In the genomic region with DNA sequence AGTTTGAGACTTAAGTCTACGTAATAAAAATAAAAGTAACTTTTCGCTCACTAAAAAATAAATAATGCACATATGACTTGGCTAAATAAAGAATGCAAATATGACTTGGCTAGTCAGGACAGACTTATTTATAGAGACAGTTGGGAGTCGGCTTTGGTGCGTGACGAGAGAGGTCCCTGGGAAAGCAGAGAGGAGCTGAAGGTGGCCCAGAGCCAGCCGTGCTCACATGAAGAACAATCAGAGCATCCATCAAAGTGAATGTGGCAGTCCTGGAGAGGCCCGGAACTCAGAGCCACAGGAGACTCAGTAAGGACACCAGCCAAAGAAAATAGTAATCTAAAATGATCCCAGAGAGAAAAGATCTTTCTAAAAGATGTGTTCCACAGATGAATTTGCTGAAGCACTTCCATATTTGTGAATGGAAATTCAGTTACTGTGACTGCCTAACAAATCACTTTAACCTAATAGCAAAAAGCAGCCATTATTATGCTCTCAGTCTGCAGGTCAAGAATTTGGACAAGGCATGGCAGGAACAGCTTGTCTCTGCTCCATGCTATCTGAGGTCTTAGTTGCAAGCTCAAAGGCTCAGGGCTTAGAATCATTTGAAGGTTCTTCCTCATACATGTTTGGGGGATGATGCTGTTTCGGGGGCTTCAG, we compare ENCODE assay signal across 9 cellular contexts. TPM values are rescaled to one million over a fixed set of nuclear protein-coding genes. Genes with fewer than 3 reads are reported as not detected.
A peak's percentile ranks its signal among the peaks of the same experiment; 100 is the strongest.
DNase-seq lines count a peak whose midpoint lies in the region; ATAC-seq and TF ChIP-seq lines count a peak whose summit lies in the region.
"Had no signal": no experiment of that assay in that cellular context is flagged by ENCODE, and none has a peak within 500 bp of the region (broad histone marks: within the 10 kb centered on the region; RNA-seq: fewer than 3 reads in every experiment).

No MANE protein-coding gene starts in this region.

- H3K27ac ChIP-seq in heart right ventricle, result peak overlapping the region in 8 of 10 donors; percentile 17 to 73 (median 50)

- H3K4me1 ChIP-seq in heart right ventricle, result peaks cover 7 to 43% (median 21%) of the 10 kb centered on the region in 9 donors

- no peaks in the 10 kb centered on the region for H3K36me3 ChIP-seq in heart right ventricle

- no peaks in the 10 kb centered on the region for H3K9me3 ChIP-seq in heart right ventricle

- no peak for TF ChIP-seq CTCF in heart right ventricle (IDR thresholded peaks at IDR 0.05)

- no peak overlapping the region for H3K4me3 ChIP-seq in heart right ventricle

- H3K27me3 ChIP-seq in heart right ventricle, result no peaks in the 10 kb centered on the region

- 21 to 25% methylated on average over 8 of the region's 8 CpGs for WGBS in heart right ventricle, 2 donors

- peak; percentile 88 for DNase-seq in GM04504 (ENCODE audit: low read depth)
- peak; percentile 76 to 81 for DNase-seq in heart right ventricle
- peak; percentile 97 for DNase-seq in smooth muscle cell of the brain vasculature (ENCODE audit: low read depth, low spot score)
- no peak for DNase-seq in central memory CD4-positive, alpha-beta T cell
- no peak for DNase-seq in RKO (ENCODE audit: low spot score)
- no peak for DNase-seq in stimulated activated CD4-positive, alpha-beta T cell treated with anti-CD3 and anti-CD28 coated beads, Interleukin-4, amount 100 ng/mL, for 1 hour
- DNase-seq in activated naive CD4-positive, alpha-beta T cell treated with Interleukin-2 at 50 U/mL for 16 hours, result no peak
- DNase-seq: effector CD4-positive, alpha-beta T cell had no signal

- intact Hi-C loops in heart right ventricle (cut with DNase I), result no loop called here

- ATAC-seq in SK-N-SH treated with all-trans-retinoic acid at 6 μM for 48 hours (peak; percentile 80), heart right ventricle (peak; percentile 80 to 95 (median 90))

TF ChIP-seq in SK-N-SH treated with all-trans-retinoic acid at 6 μM for 48 hours, 23 proteins besides CTCF, POLR2A, EP300 and RAD21:
- TF ChIP-seq TOX (CRISPR knock-in tag; IDR thresholded peaks at IDR 0.05; ENCODE audit: borderline replicate concordance) (peak; percentile 3; the same call in 1 of the 2 replicates), GLIS3 (CRISPR knock-in tag; IDR thresholded peaks at IDR 0.05) (no peak), PPARA (CRISPR knock-in tag; IDR thresholded peaks at IDR 0.05; ENCODE audit: borderline replicate concordance) (no peak), CSDC2 (CRISPR knock-in tag; IDR thresholded peaks at IDR 0.05) (no peak), ZC3H10 (CRISPR knock-in tag; IDR thresholded peaks at IDR 0.05) (no peak), TCF4 (CRISPR knock-in tag; IDR thresholded peaks at IDR 0.05; ENCODE audit: borderline replicate concordance) (no peak), BACH2 (CRISPR knock-in tag; IDR thresholded peaks at IDR 0.05; ENCODE audit: borderline replicate concordance) (no peak), ZFP30 (CRISPR knock-in tag; IDR thresholded peaks at IDR 0.05) (no peak), ZFP3 (CRISPR knock-in tag; IDR thresholded peaks at IDR 0.05) (no peak), ISL1 (CRISPR knock-in tag; IDR thresholded peaks at IDR 0.05) (peak; percentile 81), ESRRG (CRISPR knock-in tag; IDR thresholded peaks at IDR 0.05) (no peak)
- TF ChIP-seq, protein P1, sequence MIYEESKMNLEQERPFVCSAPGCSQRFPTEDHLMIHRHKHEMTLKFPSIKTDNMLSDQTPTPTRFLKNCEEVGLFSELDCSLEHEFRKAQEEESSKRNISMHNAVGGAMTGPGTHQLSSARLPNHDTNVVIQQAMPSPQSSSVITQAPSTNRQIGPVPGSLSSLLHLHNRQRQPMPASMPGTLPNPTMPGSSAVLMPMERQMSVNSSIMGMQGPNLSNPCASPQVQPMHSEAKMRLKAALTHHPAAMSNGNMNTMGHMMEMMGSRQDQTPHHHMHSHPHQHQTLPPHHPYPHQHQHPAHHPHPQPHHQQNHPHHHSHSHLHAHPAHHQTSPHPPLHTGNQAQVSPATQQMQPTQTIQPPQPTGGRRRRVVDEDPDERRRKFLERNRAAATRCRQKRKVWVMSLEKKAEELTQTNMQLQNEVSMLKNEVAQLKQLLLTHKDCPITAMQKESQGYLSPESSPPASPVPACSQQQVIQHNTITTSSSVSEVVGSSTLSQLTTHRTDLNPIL (CRISPR knock-in tag; IDR thresholded peaks at IDR 0.05; ENCODE audit: low read depth), result no peak
- TF ChIP-seq, protein P2, sequence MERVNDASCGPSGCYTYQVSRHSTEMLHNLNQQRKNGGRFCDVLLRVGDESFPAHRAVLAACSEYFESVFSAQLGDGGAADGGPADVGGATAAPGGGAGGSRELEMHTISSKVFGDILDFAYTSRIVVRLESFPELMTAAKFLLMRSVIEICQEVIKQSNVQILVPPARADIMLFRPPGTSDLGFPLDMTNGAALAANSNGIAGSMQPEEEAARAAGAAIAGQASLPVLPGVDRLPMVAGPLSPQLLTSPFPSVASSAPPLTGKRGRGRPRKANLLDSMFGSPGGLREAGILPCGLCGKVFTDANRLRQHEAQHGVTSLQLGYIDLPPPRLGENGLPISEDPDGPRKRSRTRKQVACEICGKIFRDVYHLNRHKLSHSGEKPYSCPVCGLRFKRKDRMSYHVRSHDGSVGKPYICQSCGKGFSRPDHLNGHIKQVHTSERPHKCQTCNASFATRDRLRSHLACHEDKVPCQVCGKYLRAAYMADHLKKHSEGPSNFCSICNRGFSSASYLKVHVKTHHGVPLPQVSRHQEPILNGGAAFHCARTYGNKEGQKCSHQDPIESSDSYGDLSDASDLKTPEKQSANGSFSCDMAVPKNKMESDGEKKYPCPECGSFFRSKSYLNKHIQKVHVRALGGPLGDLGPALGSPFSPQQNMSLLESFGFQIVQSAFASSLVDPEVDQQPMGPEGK (CRISPR knock-in tag; IDR thresholded peaks at IDR 0.05; ENCODE audit: borderline replicate concordance), result no peak
- TF ChIP-seq, protein P3, sequence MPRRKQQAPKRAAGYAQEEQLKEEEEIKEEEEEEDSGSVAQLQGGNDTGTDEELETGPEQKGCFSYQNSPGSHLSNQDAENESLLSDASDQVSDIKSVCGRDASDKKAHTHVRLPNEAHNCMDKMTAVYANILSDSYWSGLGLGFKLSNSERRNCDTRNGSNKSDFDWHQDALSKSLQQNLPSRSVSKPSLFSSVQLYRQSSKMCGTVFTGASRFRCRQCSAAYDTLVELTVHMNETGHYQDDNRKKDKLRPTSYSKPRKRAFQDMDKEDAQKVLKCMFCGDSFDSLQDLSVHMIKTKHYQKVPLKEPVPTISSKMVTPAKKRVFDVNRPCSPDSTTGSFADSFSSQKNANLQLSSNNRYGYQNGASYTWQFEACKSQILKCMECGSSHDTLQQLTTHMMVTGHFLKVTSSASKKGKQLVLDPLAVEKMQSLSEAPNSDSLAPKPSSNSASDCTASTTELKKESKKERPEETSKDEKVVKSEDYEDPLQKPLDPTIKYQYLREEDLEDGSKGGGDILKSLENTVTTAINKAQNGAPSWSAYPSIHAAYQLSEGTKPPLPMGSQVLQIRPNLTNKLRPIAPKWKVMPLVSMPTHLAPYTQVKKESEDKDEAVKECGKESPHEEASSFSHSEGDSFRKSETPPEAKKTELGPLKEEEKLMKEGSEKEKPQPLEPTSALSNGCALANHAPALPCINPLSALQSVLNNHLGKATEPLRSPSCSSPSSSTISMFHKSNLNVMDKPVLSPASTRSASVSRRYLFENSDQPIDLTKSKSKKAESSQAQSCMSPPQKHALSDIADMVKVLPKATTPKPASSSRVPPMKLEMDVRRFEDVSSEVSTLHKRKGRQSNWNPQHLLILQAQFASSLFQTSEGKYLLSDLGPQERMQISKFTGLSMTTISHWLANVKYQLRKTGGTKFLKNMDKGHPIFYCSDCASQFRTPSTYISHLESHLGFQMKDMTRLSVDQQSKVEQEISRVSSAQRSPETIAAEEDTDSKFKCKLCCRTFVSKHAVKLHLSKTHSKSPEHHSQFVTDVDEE (CRISPR knock-in tag; IDR thresholded peaks at IDR 0.05), result no peak
- TF ChIP-seq, protein P4, sequence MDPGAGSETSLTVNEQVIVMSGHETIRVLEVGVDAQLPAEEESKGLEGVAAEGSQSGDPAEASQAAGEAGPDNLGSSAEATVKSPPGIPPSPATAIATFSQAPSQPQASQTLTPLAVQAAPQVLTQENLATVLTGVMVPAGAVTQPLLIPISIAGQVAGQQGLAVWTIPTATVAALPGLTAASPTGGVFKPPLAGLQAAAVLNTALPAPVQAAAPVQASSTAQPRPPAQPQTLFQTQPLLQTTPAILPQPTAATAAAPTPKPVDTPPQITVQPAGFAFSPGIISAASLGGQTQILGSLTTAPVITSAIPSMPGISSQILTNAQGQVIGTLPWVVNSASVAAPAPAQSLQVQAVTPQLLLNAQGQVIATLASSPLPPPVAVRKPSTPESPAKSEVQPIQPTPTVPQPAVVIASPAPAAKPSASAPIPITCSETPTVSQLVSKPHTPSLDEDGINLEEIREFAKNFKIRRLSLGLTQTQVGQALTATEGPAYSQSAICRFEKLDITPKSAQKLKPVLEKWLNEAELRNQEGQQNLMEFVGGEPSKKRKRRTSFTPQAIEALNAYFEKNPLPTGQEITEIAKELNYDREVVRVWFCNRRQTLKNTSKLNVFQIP (CRISPR knock-in tag; IDR thresholded peaks at IDR 0.05; ENCODE audit: borderline replicate concordance, low read depth), result no peak
- TF ChIP-seq, protein P5, sequence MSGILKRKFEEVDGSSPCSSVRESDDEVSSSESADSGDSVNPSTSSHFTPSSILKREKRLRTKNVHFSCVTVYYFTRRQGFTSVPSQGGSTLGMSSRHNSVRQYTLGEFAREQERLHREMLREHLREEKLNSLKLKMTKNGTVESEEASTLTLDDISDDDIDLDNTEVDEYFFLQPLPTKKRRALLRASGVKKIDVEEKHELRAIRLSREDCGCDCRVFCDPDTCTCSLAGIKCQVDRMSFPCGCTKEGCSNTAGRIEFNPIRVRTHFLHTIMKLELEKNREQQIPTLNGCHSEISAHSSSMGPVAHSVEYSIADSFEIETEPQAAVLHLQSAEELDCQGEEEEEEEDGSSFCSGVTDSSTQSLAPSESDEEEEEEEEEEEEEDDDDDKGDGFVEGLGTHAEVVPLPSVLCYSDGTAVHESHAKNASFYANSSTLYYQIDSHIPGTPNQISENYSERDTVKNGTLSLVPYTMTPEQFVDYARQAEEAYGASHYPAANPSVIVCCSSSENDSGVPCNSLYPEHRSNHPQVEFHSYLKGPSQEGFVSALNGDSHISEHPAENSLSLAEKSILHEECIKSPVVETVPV (CRISPR knock-in tag; IDR thresholded peaks at IDR 0.05), result no peak

RNA-seq across cellular contexts. Expression of a gene that starts 34.8 kb away (rescaled TPM):
- total RNA-seq in heart right ventricle, result 10 to 100 TPM; 53.1 to 75.4 (median 67.3) TPM
- polyA plus RNA-seq in heart right ventricle, result 100 to 1,000 TPM in 1 of 2 donors, 10 to 100 TPM in 1; 71.6 to 196 TPM

RNA-seq across cellular contexts. Expression of a gene that starts 35.0 kb away (rescaled TPM):
- 1 to 10 TPM in 6 of 10 donors, under 1 TPM in 4; 0.79 to 1.3 (median 1.0) TPM for total RNA-seq in heart right ventricle
- under 1 TPM; 0.22 to 0.57 TPM for polyA plus RNA-seq in heart right ventricle

Comparison
In these comparisons a context has a peak if more than half of its experiments do, and no peak if none do; other contexts are left out.
1. DNase-seq: peak in GM04504 (single experiment), heart right ventricle (2 of 2) and smooth muscle cell of the brain vasculature (single experiment); none in central memory CD4-positive, alpha-beta T cell (single experiment), RKO (single experiment), stimulated activated CD4-positive, alpha-beta T cell treated with anti-CD3 and anti-CD28 coated beads, Interleukin-4, amount 100 ng/mL, for 1 hour (single experiment) and activated naive CD4-positive, alpha-beta T cell treated with Interleukin-2 at 50 U/mL for 16 hours (single experiment).